Comparison of ENCODE assay signal across 8 cellular contexts in the genomic region with DNA sequence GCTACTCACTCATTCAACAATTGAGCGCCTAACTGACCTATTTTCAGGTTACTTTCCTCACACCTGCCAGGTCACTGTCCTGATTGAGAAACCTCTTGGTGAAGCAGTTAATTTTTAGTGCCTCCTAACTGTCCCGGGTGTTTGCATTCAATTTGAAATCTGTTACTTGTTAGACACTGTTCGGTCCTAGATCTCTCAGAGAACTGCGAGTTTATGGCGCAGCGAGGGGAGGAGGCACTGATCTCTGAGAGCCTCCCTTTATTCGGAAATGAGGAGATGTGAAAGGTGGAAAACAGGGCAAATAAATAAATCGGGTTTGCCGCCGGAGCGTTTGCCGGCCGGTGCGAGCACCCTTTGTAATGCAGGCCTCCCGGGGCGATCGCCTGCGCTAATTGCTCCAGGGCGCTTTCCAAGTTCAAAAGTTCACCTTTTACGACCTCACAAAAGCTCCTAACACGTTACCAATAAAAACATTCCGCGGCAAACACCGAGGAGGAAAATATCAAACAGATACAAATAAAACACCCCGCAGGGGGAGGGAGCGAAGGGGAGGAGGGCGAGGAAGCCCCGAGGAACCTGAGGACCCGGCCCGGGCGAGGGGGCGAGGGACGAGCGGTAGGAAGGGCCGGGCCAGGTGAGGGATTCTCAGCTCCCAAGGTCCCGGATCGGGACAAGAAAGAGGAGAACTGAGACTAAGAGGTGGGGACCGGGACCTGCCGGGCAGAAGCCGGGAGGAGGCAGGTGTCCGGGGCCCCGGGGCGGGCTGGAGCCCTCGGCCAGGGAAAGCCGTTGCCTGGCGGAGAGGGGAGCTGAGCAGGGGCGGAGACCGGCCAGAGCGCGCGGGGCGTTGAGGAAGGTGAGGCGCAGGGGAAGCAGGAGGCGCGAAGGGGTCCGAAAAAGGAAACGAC. TPM values are rescaled to one million over a fixed set of nuclear protein-coding genes. Genes with fewer than 3 reads are reported as not detected.
DNase-seq lines count a peak whose midpoint lies in the region; ATAC-seq and TF ChIP-seq lines count a peak whose summit lies in the region.

No MANE protein-coding gene starts in this region.

- POLR2A ChIA-PET in MCF 10A (lab: Yijun Ruan, JAX), result interaction anchor here (0.6 to 10.8 kb wide), 21 partner anchors 11 to 473 kb away, joined by 3 to 299 read pairs (median 5); partner anchors contain the start of genes ARPC5L, HSPA5, RPL35 and WDR38
- POLR2A ChIA-PET in GM10248 (lab: Yijun Ruan, JAX), result interaction anchor here (0.6 to 1.4 kb wide), 3 partner anchors 85 to 166 kb away, joined by 7 to 9 read pairs (median 9); partner anchors contain the start of genes ARPC5L and RPL35

- H3K9me3 Mint-ChIP-seq in MCF 10A (ENCODE audit: unreplicated experiment), result no peaks in the 10 kb centered on the region

- H3K27me3 ChIP-seq in right lobe of liver (no peaks in the 10 kb centered on the region), thymus (ENCODE audit: control insufficient read depth, insufficient read depth) (peaks cover 55% of the 10 kb centered on the region)

- H3K27me3 Mint-ChIP-seq in MCF 10A (ENCODE audit: insufficient read depth, unreplicated experiment), result no peaks in the 10 kb centered on the region

- H3K9me3 ChIP-seq in right lobe of liver (no peaks in the 10 kb centered on the region), thymus (ENCODE audit: control insufficient read depth) (no peaks in the 10 kb centered on the region)

- no peak for TF ChIP-seq POLR2A in right lobe of liver (IDR thresholded peaks at IDR 0.05)

- peak; percentile 16 to 46 (median 28) for ATAC-seq in right lobe of liver
- no peak for ATAC-seq in HG03439 (IDR thresholded peaks at IDR 0.05; ENCODE audit: unreplicated experiment)

- peak; percentile 52 for DNase-seq in DMS153 (lab: John Stamatoyannopoulos, UW)
- DNase-seq in DMS153 treated with DMSO at 0.1 percent for 48 hours (lab: John Stamatoyannopoulos, UW; ENCODE audit: unreplicated experiment), result no peak
- DNase-seq in NCI-H774 (lab: John Stamatoyannopoulos, UW), result peak; percentile 42
- peak; percentile 29 for DNase-seq in MCF 10A (ENCODE audit: unreplicated experiment)
- peak; percentile 53 to 81 (median 76) for DNase-seq in right lobe of liver
- no peak for DNase-seq in GM10248 (ENCODE audit: extremely low spot score)

- CTCF ChIA-PET in MCF 10A (lab: Yijun Ruan, JAX), result interaction anchor here (0.5 to 13.3 kb wide), 17 partner anchors 9 to 379 kb away, joined by 3 to 927 read pairs (median 4); partner anchors contain the start of genes ARPC5L, RPL35 and WDR38
- CTCF ChIA-PET in GM10248 (lab: Yijun Ruan, JAX), result interaction anchor here (0.8 to 12.5 kb wide), 6 partner anchors 8 to 153 kb away, joined by 3 to 814 read pairs (median 6); partner anchors contain the start of genes ARPC5L, RPL35 and WDR38

- H3K4me1 Mint-ChIP-seq in MCF 10A (ENCODE audit: insufficient read depth, unreplicated experiment), result peaks cover 25% of the 10 kb centered on the region

- H3K36me3 ChIP-seq in right lobe of liver (no peaks in the 10 kb centered on the region), thymus (ENCODE audit: control insufficient read depth, insufficient read depth) (no peaks in the 10 kb centered on the region)

- TF ChIP-seq CTCF in MCF 10A (IDR thresholded peaks at IDR 0.05; ENCODE audit: unreplicated experiment) (no peak), right lobe of liver (IDR thresholded peaks at IDR 0.05) (no peak), GM10248 (IDR thresholded peaks at IDR 0.05; ENCODE audit: control extremely low read depth, extremely low read depth, low read depth, missing control alignments) (no peak)

- intact Hi-C loops in MCF 10A (cut with micrococcal nuclease) (loop anchor here (2.0 to 5.0 kb wide), 4 partner anchors 68 to 1723 kb away; partner anchors contain the start of gene SCAI), right lobe of liver (cut with DNase I) (loop anchor here in 1 of 2 donors (10.0 kb wide), 1 partner anchor 55 kb away; no protein-coding TSS in a partner anchor)

- H3K27ac ChIP-seq in right lobe of liver, result peak overlapping the region; percentile 33 to 83 (median 40)
- no peak overlapping the region for H3K27ac ChIP-seq in thymus (ENCODE audit: low read depth)

- BruUV-seq in MCF 10A (replicated peaks; lab: Mats Ljungman, UMichigan), result no TSS peak

- no peaks in the 10 kb centered on the region for H3K36me3 Mint-ChIP-seq in MCF 10A (ENCODE audit: insufficient read depth, unreplicated experiment)

- H3K27ac Mint-ChIP-seq in MCF 10A (ENCODE audit: low read depth, unreplicated experiment), result peak overlapping the region; percentile 51

- peak overlapping the region; percentile 99 for H3K4me3 Mint-ChIP-seq in MCF 10A (ENCODE audit: unreplicated experiment)

- WGBS in right lobe of liver (ENCODE audit: insufficient coverage, low coverage, low lambda C conversion rate, missing lambda C conversion rate), result 1% methylated on average over 55 of the region's 57 CpGs
- 3% methylated on average over 57 of the region's 57 CpGs for WGBS in thymus

- H3K4me1 ChIP-seq in right lobe of liver (peaks cover 0 to 26% (median 5%) of the 10 kb centered on the region in 4 donors), thymus (ENCODE audit: control insufficient read depth, insufficient read depth, low read length) (peaks cover 7% of the 10 kb centered on the region)

- H3K4me3 ChIP-seq in right lobe of liver (peak overlapping the region; percentile 87 to 95 (median 94)), thymus (ENCODE audit: low read length) (peak overlapping the region; percentile 78)

RNA-seq across cellular contexts. Expression of gene NR6A1, which starts 1.4 kb away (rescaled TPM):
- total RNA-seq in MCF 10A (2022) (0.91 and 2.0 TPM in 2 replicates), right lobe of liver (1 to 10 TPM; 1.3 to 3.6 (median 1.9) TPM)
- polyA plus RNA-seq in thymus, result 0.52 TPM

RNA-seq across cellular contexts. Expression of gene OLFML2A, which starts 7.2 kb away (rescaled TPM):
- 0.21 and 0.25 TPM in 2 replicates for total RNA-seq in MCF 10A (2022)
- total RNA-seq in right lobe of liver, result under 1 TPM; 0.12 to 0.74 (median 0.40) TPM
- 3.1 TPM for polyA plus RNA-seq in thymus

Comparison
In these comparisons a context has a peak if more than half of its experiments do, and no peak if none do; other contexts are left out.
1. DNase-seq: peak in DMS153 (single experiment), NCI-H774 (single experiment), MCF 10A (single experiment) and right lobe of liver (3 of 3); none in DMS153 treated with DMSO at 0.1 percent for 48 hours (single experiment) and GM10248 (single experiment).